Comparison of ENCODE assay signal across 1 cellular context in genomic region chr3:66797916-66798560, GRCh38.
TF ChIP-seq lines count a peak whose summit lies in the region.

No MANE protein-coding gene starts in this region.

TF ChIP-seq in WTC11, 78 proteins besides CTCF, POLR2A, EP300 and RAD21 (continued from another document):
- TF ChIP-seq, protein P1, sequence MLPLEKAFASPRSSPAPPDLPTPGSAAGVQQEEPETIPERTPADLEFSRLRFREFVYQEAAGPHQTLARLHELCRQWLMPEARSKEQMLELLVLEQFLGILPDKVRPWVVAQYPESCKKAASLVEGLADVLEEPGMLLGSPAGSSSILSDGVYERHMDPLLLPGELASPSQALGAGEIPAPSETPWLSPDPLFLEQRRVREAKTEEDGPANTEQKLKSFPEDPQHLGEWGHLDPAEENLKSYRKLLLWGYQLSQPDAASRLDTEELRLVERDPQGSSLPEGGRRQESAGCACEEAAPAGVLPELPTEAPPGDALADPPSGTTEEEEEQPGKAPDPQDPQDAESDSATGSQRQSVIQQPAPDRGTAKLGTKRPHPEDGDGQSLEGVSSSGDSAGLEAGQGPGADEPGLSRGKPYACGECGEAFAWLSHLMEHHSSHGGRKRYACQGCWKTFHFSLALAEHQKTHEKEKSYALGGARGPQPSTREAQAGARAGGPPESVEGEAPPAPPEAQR (CRISPR knock-in tag; IDR thresholded peaks at IDR 0.05), result 0 out of 2 replicates have a peak, but pooled peaks have one; percentile 3
- TF ChIP-seq, protein P2, sequence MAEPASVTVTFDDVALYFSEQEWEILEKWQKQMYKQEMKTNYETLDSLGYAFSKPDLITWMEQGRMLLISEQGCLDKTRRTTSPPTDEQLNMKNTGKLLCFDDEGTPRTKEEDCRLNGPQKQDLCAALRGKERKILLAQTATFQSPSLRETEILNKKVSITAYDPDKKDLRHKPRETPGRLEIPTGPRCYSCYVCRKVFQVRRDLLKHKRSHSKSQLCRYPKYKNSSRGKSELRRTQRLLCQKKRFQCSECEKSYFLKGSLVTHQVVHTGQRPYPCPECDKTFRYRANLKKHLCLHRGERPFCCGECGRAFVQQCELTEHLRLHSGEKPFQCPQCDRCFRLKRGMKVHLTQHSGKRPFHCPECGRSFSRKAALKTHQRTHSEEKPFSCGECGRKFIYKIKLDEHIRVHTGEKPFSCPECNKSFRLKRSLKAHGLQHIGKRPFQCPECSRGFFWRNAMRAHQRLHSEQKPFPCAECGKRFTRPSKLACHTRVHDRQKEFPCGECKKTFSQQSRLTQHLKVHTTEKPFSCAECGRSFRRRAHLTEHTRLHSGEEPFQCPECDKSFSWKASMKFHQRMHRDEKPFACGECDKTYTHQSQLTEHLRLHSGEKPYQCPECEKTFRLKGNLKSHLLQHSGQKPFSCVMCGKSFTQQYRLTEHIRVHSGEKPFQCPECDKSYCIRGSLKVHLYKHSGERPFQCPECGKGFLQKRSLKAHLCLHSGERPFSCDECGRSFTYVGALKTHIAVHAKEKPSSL (CRISPR knock-in tag; conservative IDR thresholded peaks at IDR 0.05), result no peak
- TF ChIP-seq TEAD1 (CRISPR knock-in tag; IDR thresholded peaks at IDR 0.05) (peak; percentile 93), ETV6 (CRISPR knock-in tag; IDR thresholded peaks at IDR 0.05) (peak; percentile 95), FOXP4 (CRISPR knock-in tag; IDR thresholded peaks at IDR 0.05) (peak; percentile 88; the same call in 1 of the 2 replicates), ZNF281 (CRISPR knock-in tag; IDR thresholded peaks at IDR 0.05) (0 out of 2 replicates have a peak, but pooled peaks have one; percentile 39), FOXK1 (CRISPR knock-in tag; IDR thresholded peaks at IDR 0.05) (peak; percentile 75), PRRX2 (CRISPR knock-in tag; IDR thresholded peaks at IDR 0.05) (no peak), NR3C1 (CRISPR knock-in tag; conservative IDR thresholded peaks at IDR 0.05; ENCODE audit: low read depth) (no peak), SP1 (CRISPR knock-in tag; conservative IDR thresholded peaks at IDR 0.05) (peak; percentile 56), CREM (CRISPR knock-in tag; IDR thresholded peaks at IDR 0.05) (no peak; the same call in 1 of the 2 replicates), ZBTB43 (CRISPR knock-in tag; IDR thresholded peaks at IDR 0.05) (peak; percentile 77; the same call in 1 of the 2 replicates), FOXP1 (CRISPR knock-in tag; IDR thresholded peaks at IDR 0.05; ENCODE audit: borderline replicate concordance) (peak; percentile 46; the same call in 1 of the 2 replicates)
- TF ChIP-seq, protein P3, sequence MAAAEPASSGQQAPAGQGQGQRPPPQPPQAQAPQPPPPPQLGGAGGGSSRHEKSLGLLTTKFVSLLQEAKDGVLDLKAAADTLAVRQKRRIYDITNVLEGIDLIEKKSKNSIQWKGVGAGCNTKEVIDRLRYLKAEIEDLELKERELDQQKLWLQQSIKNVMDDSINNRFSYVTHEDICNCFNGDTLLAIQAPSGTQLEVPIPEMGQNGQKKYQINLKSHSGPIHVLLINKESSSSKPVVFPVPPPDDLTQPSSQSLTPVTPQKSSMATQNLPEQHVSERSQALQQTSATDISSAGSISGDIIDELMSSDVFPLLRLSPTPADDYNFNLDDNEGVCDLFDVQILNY (CRISPR knock-in tag; IDR thresholded peaks at IDR 0.05), result no peak
- TF ChIP-seq, protein P4, sequence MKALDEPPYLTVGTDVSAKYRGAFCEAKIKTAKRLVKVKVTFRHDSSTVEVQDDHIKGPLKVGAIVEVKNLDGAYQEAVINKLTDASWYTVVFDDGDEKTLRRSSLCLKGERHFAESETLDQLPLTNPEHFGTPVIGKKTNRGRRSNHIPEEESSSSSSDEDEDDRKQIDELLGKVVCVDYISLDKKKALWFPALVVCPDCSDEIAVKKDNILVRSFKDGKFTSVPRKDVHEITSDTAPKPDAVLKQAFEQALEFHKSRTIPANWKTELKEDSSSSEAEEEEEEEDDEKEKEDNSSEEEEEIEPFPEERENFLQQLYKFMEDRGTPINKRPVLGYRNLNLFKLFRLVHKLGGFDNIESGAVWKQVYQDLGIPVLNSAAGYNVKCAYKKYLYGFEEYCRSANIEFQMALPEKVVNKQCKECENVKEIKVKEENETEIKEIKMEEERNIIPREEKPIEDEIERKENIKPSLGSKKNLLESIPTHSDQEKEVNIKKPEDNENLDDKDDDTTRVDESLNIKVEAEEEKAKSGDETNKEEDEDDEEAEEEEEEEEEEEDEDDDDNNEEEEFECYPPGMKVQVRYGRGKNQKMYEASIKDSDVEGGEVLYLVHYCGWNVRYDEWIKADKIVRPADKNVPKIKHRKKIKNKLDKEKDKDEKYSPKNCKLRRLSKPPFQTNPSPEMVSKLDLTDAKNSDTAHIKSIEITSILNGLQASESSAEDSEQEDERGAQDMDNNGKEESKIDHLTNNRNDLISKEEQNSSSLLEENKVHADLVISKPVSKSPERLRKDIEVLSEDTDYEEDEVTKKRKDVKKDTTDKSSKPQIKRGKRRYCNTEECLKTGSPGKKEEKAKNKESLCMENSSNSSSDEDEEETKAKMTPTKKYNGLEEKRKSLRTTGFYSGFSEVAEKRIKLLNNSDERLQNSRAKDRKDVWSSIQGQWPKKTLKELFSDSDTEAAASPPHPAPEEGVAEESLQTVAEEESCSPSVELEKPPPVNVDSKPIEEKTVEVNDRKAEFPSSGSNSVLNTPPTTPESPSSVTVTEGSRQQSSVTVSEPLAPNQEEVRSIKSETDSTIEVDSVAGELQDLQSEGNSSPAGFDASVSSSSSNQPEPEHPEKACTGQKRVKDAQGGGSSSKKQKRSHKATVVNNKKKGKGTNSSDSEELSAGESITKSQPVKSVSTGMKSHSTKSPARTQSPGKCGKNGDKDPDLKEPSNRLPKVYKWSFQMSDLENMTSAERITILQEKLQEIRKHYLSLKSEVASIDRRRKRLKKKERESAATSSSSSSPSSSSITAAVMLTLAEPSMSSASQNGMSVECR (CRISPR knock-in tag; IDR thresholded peaks at IDR 0.05; ENCODE audit: borderline replicate concordance), result peak; percentile 82; the same call in 1 of the 2 replicates
